In genomic region chr3:165181556-165181955, GRCh38 we compare ENCODE assay signal across 15 cellular contexts. TPM values are rescaled to one million over a fixed set of nuclear protein-coding genes. Genes with fewer than 3 reads are reported as not detected.
DNase-seq lines count a peak whose midpoint lies in the region; ATAC-seq lines count a peak whose summit lies in the region.
"Had no signal": no experiment of that assay in that cellular context is flagged by ENCODE, and none has a peak within 500 bp of the region (broad histone marks: within the 10 kb centered on the region; RNA-seq: fewer than 3 reads in every experiment).

No MANE protein-coding gene starts in this region.

- DNase-seq in HT1080 (ENCODE audit: low read depth) = peak; percentile 47
- peak; percentile 67 for DNase-seq in RKO (ENCODE audit: low spot score)
- peak; percentile 23 for DNase-seq in glomerular visceral epithelial cell (ENCODE audit: extremely low spot score)
- DNase-seq in renal cortical epithelial cell (ENCODE audit: low read depth) = peak; percentile 12
- DNase-seq in midbrain (lab: John Stamatoyannopoulos, UW) = no peak
- DNase-seq in activated CD4-positive, alpha-beta T cell treated with anti-CD3 and anti-CD28 coated beads for 4 hours = no peak
- DNase-seq: AML-193, GDM1, NCI-H1694 treated with DMSO at 0.1 percent for 48 hours, NCI-H2107, NCI-H510A, NCI-H774 had no signal

- no peak for ATAC-seq in HG03354 (IDR thresholded peaks at IDR 0.05; ENCODE audit: poor library complexity, severe bottlenecking, unreplicated experiment)

RNA-seq across cellular contexts. Expression of gene SLITRK3, which starts 14.6 kb away (rescaled TPM):
- 0.03 TPM in 1 of 2 replicates, not detected in the other for total RNA-seq in HT1080 (2014; rRNA removed; shearing (Covaris generic))
- 0.05 and 0.24 TPM in 2 replicates for polyA plus RNA-seq in HT1080 (2015; cell fraction: cytosol; rRNA removed)
- polyA plus RNA-seq in HT1080 (2015; cell fraction: nucleus; rRNA removed) = 0.02 and 0.03 TPM in 2 replicates
- not detected in 2 replicates for total RNA-seq in renal cortical epithelial cell
- total RNA-seq: LHCN-M2 had no signal
- polyA plus RNA-seq: CD14-positive monocyte had no signal

Comparison
In these comparisons a context has a peak if more than half of its experiments do, and no peak if none do; other contexts are left out.
1. DNase-seq: peak in HT1080 (single experiment), RKO (single experiment), glomerular visceral epithelial cell (single experiment) and renal cortical epithelial cell (single experiment); none in midbrain (single experiment) and activated CD4-positive, alpha-beta T cell treated with anti-CD3 and anti-CD28 coated beads for 4 hours (0 of 2).